23 cellular contexts compared by ENCODE assay signal in the genomic region with DNA sequence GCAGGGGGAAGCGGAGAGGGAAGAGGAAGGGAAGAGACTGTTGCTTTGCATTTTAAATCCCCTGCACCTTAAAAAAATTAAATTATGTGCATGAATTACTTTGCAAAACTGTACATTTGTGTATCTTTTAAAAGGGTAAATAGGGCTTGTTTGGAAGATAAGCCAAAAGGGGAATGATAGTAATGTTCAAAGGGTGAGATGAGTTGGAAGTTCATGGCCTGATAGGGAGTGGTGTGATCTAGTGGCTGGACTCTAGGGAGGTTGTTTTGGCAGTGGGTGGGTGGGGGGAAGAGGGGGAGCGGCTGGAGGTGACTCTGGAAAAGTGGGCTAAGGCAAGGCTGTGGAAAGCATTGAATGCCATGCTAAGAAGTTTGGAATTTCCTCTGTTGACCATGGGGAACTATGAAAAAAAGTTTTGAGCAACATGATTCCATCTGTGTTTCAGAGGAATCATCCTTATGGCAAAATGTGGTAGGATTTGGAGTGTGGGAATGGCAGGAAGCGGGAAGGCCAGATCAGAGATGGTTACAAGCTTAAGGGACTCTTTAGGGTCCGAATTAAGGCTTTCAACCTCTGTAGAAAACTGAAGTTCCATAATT. TPM values are rescaled to one million over a fixed set of nuclear protein-coding genes. Genes with fewer than 3 reads are reported as not detected.
A peak's percentile ranks its signal among the peaks of the same experiment; 100 is the strongest.
DNase-seq lines count a peak whose midpoint lies in the region; ATAC-seq, FAIRE-seq and TF ChIP-seq lines count a peak whose summit lies in the region.
"Had no signal": no experiment of that assay in that cellular context is flagged by ENCODE, and none has a peak within 500 bp of the region (broad histone marks: within the 10 kb centered on the region; RNA-seq: fewer than 3 reads in every experiment).

No MANE protein-coding gene starts in this region.

- DNase-seq in AG04450 (ENCODE audit: low read depth, low spot score), result no peak
- DNase-seq in HCT116 (ENCODE audit: low read depth, low spot score), result no peak
- no peak for DNase-seq in epithelial cell of prostate (ENCODE audit: low read depth, low spot score)
- no peak for DNase-seq in neural progenitor cell (ENCODE audit: low spot score)
- no peak for DNase-seq in globus pallidus (ENCODE audit: low spot score)
- no peak for DNase-seq in GM12891 (ENCODE audit: insufficient read length, low spot score)
- no peak for DNase-seq in activated T-helper 2 cell treated with anti-CD3 and anti-CD28 coated beads, Interferon-gamma antibody, Interleukin-2, Interleukin-4, amounts not matched to agents 10 μg/mL and 5 μg/mL and 100 μg/mL, durations not matched to agents 14 hours and 24 hours and 36 hours (ENCODE audit: low spot score)
- no peak for DNase-seq in caudate nucleus (lab: John Stamatoyannopoulos, UW)
- DNase-seq: ACHN; activated CD4-positive, alpha-beta T cell treated with anti-CD3 and anti-CD28 coated beads, Interleukin-2, amount 50 U/mL, for 1 hour; activated effector memory CD4-positive, alpha-beta T cell treated with anti-CD3 and anti-CD28 coated beads, Interleukin-2, amount 50 U/mL, for 16 hours; naive B cell; NCI-H1417 treated with DMSO at 0.1 percent for 48 hours; NCI-H69; ovary; right cardiac atrium; T-helper 17 cell; testis had no signal

- no peak for TF ChIP-seq POLR2A in HCT116 (IDR thresholded peaks at IDR 0.05; ENCODE audit: borderline replicate concordance, extremely low read depth, insufficient read depth, insufficient read length)
- no peak for TF ChIP-seq POLR2A in GM12891 (IDR thresholded peaks at IDR 0.05; ENCODE audit: low read depth, low read length)

- H3K4me3 Mint-ChIP-seq in neural progenitor cell, result no peak overlapping the region
- no peak overlapping the region for H3K4me3 Mint-ChIP-seq in activated T-helper 2 cell treated with anti-CD3 and anti-CD28 coated beads, Interferon-gamma antibody, Interleukin-2, Interleukin-4, amounts not matched to agents 10 μg/mL and 5 μg/mL and 100 μg/mL, durations not matched to agents 14 hours and 24 hours and 36 hours (ENCODE audit: low read depth)
- H3K4me3 Mint-ChIP-seq: dendritic cell treated with granulocyte-macrophage colony-stimulating factor and Interleukin-4, amounts not matched to agents 40 ng/mL and 50 ng/mL, for 4 days; naive B cell; T-helper 17 cell had no signal

- peak overlapping the region; percentile 60 for H3K9ac ChIP-seq in HCT116 (ENCODE audit: low read length)
- H3K9ac ChIP-seq in neural progenitor cell, result no peak overlapping the region

- CTCF ChIA-PET in AG04450 (lab: Charles Lee) (interaction anchor here (0.9 kb wide), 1 partner anchor 15 kb away, joined by 3 read pairs; no protein-coding TSS in a partner anchor), HCT116 (lab: Charles Lee) (no interaction called here)

- intact Hi-C loops in HCT116 (cut with micrococcal nuclease), result no loop called here
- intact Hi-C loops in activated T-helper 2 cell treated with anti-CD3 and anti-CD28 coated beads, Interferon-gamma antibody, Interleukin-2, Interleukin-4, amounts not matched to agents 10 μg/mL and 5 μg/mL and 100 μg/mL, durations not matched to agents 14 hours and 24 hours and 36 hours (cut with micrococcal nuclease), result no loop called here

- no peaks in the 10 kb centered on the region for H3K9me2 ChIP-seq in HCT116 (ENCODE audit: insufficient read depth)

- H3F3A ChIP-seq in neural progenitor cell (ENCODE audit: low read depth), result peaks cover 4% of the 10 kb centered on the region

- H3K4me2 ChIP-seq in HCT116 (ENCODE audit: low read length), result peak overlapping the region; percentile 62
- no peak overlapping the region for H3K4me2 ChIP-seq in neural progenitor cell

- no peak for TF ChIP-seq RAD21 in HCT116 (IDR thresholded peaks at IDR 0.05; ENCODE audit: low read depth)

- TF ChIP-seq CTCF in AG04450 (IDR thresholded peaks at IDR 0.05; ENCODE audit: low read depth, low read length), result no peak
- TF ChIP-seq CTCF in HCT116 (IDR thresholded peaks at IDR 0.05 in 2 of 3, conservative IDR thresholded peaks at IDR 0.05 in 1 of 3; ENCODE audit: borderline replicate concordance in 1 of 3, insufficient read depth in 1 of 3, low read depth in 2 of 3, low read length in 2 of 3), result no peak
- TF ChIP-seq CTCF in neural progenitor cell (IDR thresholded peaks at IDR 0.05), result no peak

- H3K27me3 ChIP-seq in AG04450 (ENCODE audit: control insufficient read depth, insufficient read depth, low read length), result no peaks in the 10 kb centered on the region
- no peaks in the 10 kb centered on the region for H3K27me3 ChIP-seq in HCT116 (ENCODE audit: insufficient read depth, low read length)
- H3K27me3 ChIP-seq in neural progenitor cell, result no peaks in the 10 kb centered on the region
- H3K27me3 ChIP-seq: cardiac muscle cell, ovary, testis had no signal

- POLR2A ChIA-PET in AG04450 (lab: Yijun Ruan, JAX), result interaction anchor here (0.6 kb wide), 1 partner anchor 257 kb away, joined by 3 read pairs; no protein-coding TSS in a partner anchor
- POLR2A ChIA-PET in HCT116 (lab: Charles Lee), result no interaction called here

- no peak for FAIRE-seq in GM12891 (lab: Jason Lieb, UNC)
- FAIRE-seq: HepG2, islet of Langerhans had no signal

- H3K79me2 ChIP-seq in HCT116 (ENCODE audit: insufficient read depth, low read length) (no peaks in the 10 kb centered on the region), neural progenitor cell (ENCODE audit: low read depth) (no peaks in the 10 kb centered on the region)

- no TSS peak for BruUV-seq in HCT116 (replicated peaks; lab: Mats Ljungman, UMichigan)

- ATAC-seq in HCT116, result no peak
- ATAC-seq: HepG2, T-helper 17 cell had no signal

- H3K36me3 Mint-ChIP-seq in neural progenitor cell, result no peaks in the 10 kb centered on the region
- H3K36me3 Mint-ChIP-seq in activated T-helper 2 cell treated with anti-CD3 and anti-CD28 coated beads, Interferon-gamma antibody, Interleukin-2, Interleukin-4, amounts not matched to agents 10 μg/mL and 5 μg/mL and 100 μg/mL, durations not matched to agents 14 hours and 24 hours and 36 hours (ENCODE audit: low read depth), result no peaks in the 10 kb centered on the region

- H3K4me3 ChIP-seq in AG04450 (ENCODE audit: low read depth, low read length), result no peak overlapping the region
- H3K4me3 ChIP-seq in HCT116 (replicated peaks in 1 of 2; ENCODE audit: low read depth in 1 of 2, low read length in 2 of 2), result no peak overlapping the region
- no peak overlapping the region for H3K4me3 ChIP-seq in neural progenitor cell
- H3K4me3 ChIP-seq: cardiac muscle cell, ovary, testis had no signal

- peak overlapping the region; percentile 53 for H3K27ac ChIP-seq in AG04450 (ENCODE audit: low read depth, low read length)
- H3K27ac ChIP-seq in HCT116 (ENCODE audit: low read depth, low read length), result no peak overlapping the region
- H3K27ac ChIP-seq in epithelial cell of prostate, result peak overlapping the region; percentile 80
- no peak overlapping the region for H3K27ac ChIP-seq in neural progenitor cell
- no peak overlapping the region for H3K27ac ChIP-seq in caudate nucleus (ENCODE audit: low read depth, low read length)
- H3K27ac ChIP-seq: cardiac muscle cell, ovary, testis, VCaP had no signal

- H3K4me1 Mint-ChIP-seq in neural progenitor cell, result peaks cover 41% of the 10 kb centered on the region
- peaks cover 17% of the 10 kb centered on the region for H3K4me1 Mint-ChIP-seq in activated T-helper 2 cell treated with anti-CD3 and anti-CD28 coated beads, Interferon-gamma antibody, Interleukin-2, Interleukin-4, amounts not matched to agents 10 μg/mL and 5 μg/mL and 100 μg/mL, durations not matched to agents 14 hours and 24 hours and 36 hours (ENCODE audit: low read depth)

- H3K9me3 Mint-ChIP-seq in neural progenitor cell, result no peaks in the 10 kb centered on the region
- H3K9me3 Mint-ChIP-seq in activated T-helper 2 cell treated with anti-CD3 and anti-CD28 coated beads, Interferon-gamma antibody, Interleukin-2, Interleukin-4, amounts not matched to agents 10 μg/mL and 5 μg/mL and 100 μg/mL, durations not matched to agents 14 hours and 24 hours and 36 hours, result peaks cover 9% of the 10 kb centered on the region

- H3K4me1 ChIP-seq in HCT116 (ENCODE audit: control insufficient read depth in 1 of 2, insufficient read depth in 2 of 2, low read length in 2 of 2) (peaks cover 58 to 94% of the 10 kb centered on the region in 2 experiments), neural progenitor cell (peaks cover 31% of the 10 kb centered on the region)
- H3K4me1 ChIP-seq: testis had no signal

- peak overlapping the region; percentile 65 for H3K27ac Mint-ChIP-seq in neural progenitor cell
- H3K27ac Mint-ChIP-seq in activated T-helper 2 cell treated with anti-CD3 and anti-CD28 coated beads, Interferon-gamma antibody, Interleukin-2, Interleukin-4, amounts not matched to agents 10 μg/mL and 5 μg/mL and 100 μg/mL, durations not matched to agents 14 hours and 24 hours and 36 hours, result no peak overlapping the region
- H3K27ac Mint-ChIP-seq: dendritic cell treated with granulocyte-macrophage colony-stimulating factor and Interleukin-4, amounts not matched to agents 40 ng/mL and 50 ng/mL, for 4 days; naive B cell; T-helper 17 cell had no signal

- H2AFZ ChIP-seq in HCT116 (ENCODE audit: low read depth, low read length, poor library complexity, severe bottlenecking), result no peak overlapping the region
- no peak overlapping the region for H2AFZ ChIP-seq in neural progenitor cell (replicated peaks)

- H3K36me3 ChIP-seq in HCT116 (ENCODE audit: control insufficient read depth in 1 of 2, insufficient read depth in 2 of 2, low read length in 2 of 2) (no peaks in the 10 kb centered on the region), neural progenitor cell (no peaks in the 10 kb centered on the region)
- H3K36me3 ChIP-seq: cardiac muscle cell, ovary had no signal

- H3K27me3 Mint-ChIP-seq in neural progenitor cell (ENCODE audit: insufficient read depth, low read depth), result peaks cover 2% of the 10 kb centered on the region
- peaks cover 42% of the 10 kb centered on the region for H3K27me3 Mint-ChIP-seq in activated T-helper 2 cell treated with anti-CD3 and anti-CD28 coated beads, Interferon-gamma antibody, Interleukin-2, Interleukin-4, amounts not matched to agents 10 μg/mL and 5 μg/mL and 100 μg/mL, durations not matched to agents 14 hours and 24 hours and 36 hours (ENCODE audit: low read depth)

- H4K20me1 ChIP-seq in HCT116 (ENCODE audit: insufficient read depth) (no peaks in the 10 kb centered on the region), neural progenitor cell (ENCODE audit: low read depth) (no peaks in the 10 kb centered on the region)

- H3K9me3 ChIP-seq in AG04450 (ENCODE audit: control insufficient read depth, insufficient read depth, low read length) (peaks cover 4% of the 10 kb centered on the region; the same call in 1 of the 2 replicates), HCT116 (ENCODE audit: control insufficient read depth in 1 of 2, insufficient read depth in 1 of 2, low read depth in 1 of 2, low read length in 2 of 2) (no peaks in the 10 kb centered on the region), neural progenitor cell (ENCODE audit: low read depth) (no peaks in the 10 kb centered on the region)
- H3K9me3 ChIP-seq: ovary, testis had no signal

- RAD21 ChIA-PET in HCT116 (lab: Charles Lee; ENCODE audit: low non-redundant PET in 1 of 2, low total read pairs in 2 of 2, uncharacterized antibody in 2 of 2, unreplicated experiment in 2 of 2), result no interaction called here

RNA-seq across cellular contexts. Expression of a gene that starts 25.5 kb away (rescaled TPM):
- 209 and 257 TPM in 2 replicates for polyA plus RNA-seq in AG04450 (2011; rRNA removed)
- 319 and 351 TPM in 2 replicates for polyA minus RNA-seq in AG04450 (2011; rRNA and poly(A)+ RNA removed)
- total RNA-seq in HCT116 (2021; ENCODE audit: unreplicated experiment) (110 TPM), neural progenitor cell (ENCODE audit: low replicate concordance) (0.43 TPM in 1 of 2 replicates, not detected in the other)
- polyA plus RNA-seq in HCT116 (2012), result 170 and 244 TPM in 2 replicates
- 0.44 TPM for polyA plus RNA-seq in GM12891 (2012; ENCODE audit: low read depth, missing spikeins)
- 9.5 and 10.2 TPM in 2 replicates for total RNA-seq in activated T-helper 2 cell treated with anti-CD3 and anti-CD28 coated beads, Interferon-gamma antibody, Interleukin-2, Interleukin-4, amounts not matched to agents 10 μg/mL and 5 μg/mL and 100 μg/mL, durations not matched to agents 14 hours and 24 hours and 36 hours

Comparison
In these comparisons a context has a peak if more than half of its experiments do, and no peak if none do; other contexts are left out.
1. H3K27ac ChIP-seq: peak in AG04450 (single experiment) and epithelial cell of prostate (single experiment); none in HCT116 (single experiment), neural progenitor cell (single experiment) and caudate nucleus (single experiment).